In the genomic region with DNA sequence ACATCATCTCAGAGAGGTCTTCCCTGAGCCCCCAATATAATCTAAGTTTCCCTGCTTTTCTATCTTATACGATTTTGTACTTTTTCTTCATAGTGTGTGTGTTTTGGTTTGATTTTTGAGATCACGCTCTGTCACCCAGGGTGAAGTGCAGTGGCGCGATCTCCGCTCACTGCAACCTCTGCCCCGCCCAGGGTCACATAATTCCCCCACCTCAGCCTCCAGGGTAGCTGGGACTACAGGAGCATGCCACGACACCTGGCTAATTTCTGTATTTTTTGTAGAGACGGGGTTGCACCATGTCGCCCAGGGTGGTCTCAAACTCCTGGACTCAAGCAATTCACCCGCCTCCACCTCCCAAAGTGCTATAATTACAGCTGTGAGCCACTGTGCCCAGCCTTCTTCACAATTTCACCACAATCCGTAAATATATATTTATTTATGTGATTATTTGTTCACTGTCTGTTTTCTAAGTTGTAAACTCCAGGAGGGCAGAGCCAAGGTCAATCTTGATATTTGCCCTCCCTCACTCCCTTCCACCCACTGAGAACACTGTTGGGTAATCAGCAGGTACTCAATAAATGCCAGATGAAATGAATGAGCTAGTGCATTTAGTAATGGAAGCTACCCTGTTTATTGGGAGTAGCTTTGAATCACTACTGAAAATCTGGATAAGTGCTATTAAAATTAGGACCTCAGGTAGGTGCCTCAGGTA, we compare ENCODE assay signal across 11 cellular contexts. TPM values are rescaled to one million over a fixed set of nuclear protein-coding genes. Genes with fewer than 3 reads are reported as not detected.
A peak's percentile ranks its signal among the peaks of the same experiment; 100 is the strongest.
DNase-seq lines count a peak whose midpoint lies in the region; ATAC-seq, FAIRE-seq and TF ChIP-seq lines count a peak whose summit lies in the region.
"Had no signal": no experiment of that assay in that cellular context is flagged by ENCODE, and none has a peak within 500 bp of the region (broad histone marks: within the 10 kb centered on the region; RNA-seq: fewer than 3 reads in every experiment).

No MANE protein-coding gene starts in this region.

- POLR2A ChIA-PET in GM12878 (lab: Charles Lee), result interaction anchor here (1.0 to 2.1 kb wide), 3 partner anchors 11 to 25 kb away, joined by 3 to 8 read pairs (median 5); no protein-coding TSS in a partner anchor

- no peak for TF ChIP-seq EP300 in GM12878 (IDR thresholded peaks at IDR 0.05; ENCODE audit: borderline replicate concordance in 1 of 2, control insufficient read depth in 1 of 2, low read depth in 2 of 2, low read length in 2 of 2)

- H3K27me3 ChIP-seq in right atrium auricular region (no peaks in the 10 kb centered on the region), GM12878 (replicated peaks in 1 of 2; ENCODE audit: control insufficient read depth in 2 of 2, insufficient read depth in 2 of 2, low read length in 1 of 2) (no peaks in the 10 kb centered on the region)

- no peak overlapping the region for H3K4me2 ChIP-seq in GM12878 (ENCODE audit: control insufficient read depth, insufficient read depth)

- peaks cover 0 to 30% of the 10 kb centered on the region in 2 donors for H3K4me1 ChIP-seq in right atrium auricular region
- H3K4me1 ChIP-seq in GM12878 (ENCODE audit: control insufficient read depth, insufficient read depth, low read length), result peaks cover 3% of the 10 kb centered on the region; the same call in 1 of the 2 replicates

- in situ Hi-C loops in GM12878 (cut with MboI), result no loop called here

- RAD21 ChIA-PET in GM12878 (lab: Charles Lee; ENCODE audit: unreplicated experiment), result interaction anchor here (0.7 to 1.2 kb wide), 3 partner anchors 22 to 58 kb away, joined by 3 to 7 read pairs (median 3); no protein-coding TSS in a partner anchor

- H3K4me3 ChIP-seq in right atrium auricular region (no peak overlapping the region), GM12878 (no peak overlapping the region)

- H3K9ac ChIP-seq in GM12878 (ENCODE audit: control insufficient read depth, insufficient read depth, low read length), result no peak overlapping the region

- no peak for ATAC-seq in Right ventricle myocardium superior (ENCODE audit: poor library complexity)
- ATAC-seq in GM12878, result no peak
- no peak for ATAC-seq in HG03097 (IDR thresholded peaks at IDR 0.05; ENCODE audit: low FRiP score, unreplicated experiment)
- ATAC-seq in GM18502 (IDR thresholded peaks at IDR 0.05; ENCODE audit: poor library complexity, unreplicated experiment), result no peak

- H3K36me3 Mint-ChIP-seq in mesothelial cell of epicardium, result peaks cover 8% of the 10 kb centered on the region
- H3K36me3 Mint-ChIP-seq: IgD-negative memory B cell had no signal

- peaks cover 24% of the 10 kb centered on the region for H3K79me2 ChIP-seq in GM12878 (ENCODE audit: control insufficient read depth, insufficient read depth, low read length)

- intact Hi-C loops in Right ventricle myocardium superior (cut with DNase I), result no loop called here
- intact Hi-C loops in GM12878 (cut with micrococcal nuclease; ENCODE audit: unreplicated experiment), result no loop called here

- TF ChIP-seq POLR2A in GM12878 (IDR thresholded peaks at IDR 0.05; ENCODE audit: low read depth, low read length), result no peak

- H3K27ac Mint-ChIP-seq in mesothelial cell of epicardium, result peak overlapping the region; percentile 93

- no peak for FAIRE-seq in GM12878 (lab: Jason Lieb, UNC)

- SMC1A ChIA-PET in GM12878 (lab: Charles Lee; ENCODE audit: uncharacterized antibody, unreplicated experiment), result interaction anchor here (1.0 to 4.0 kb wide), 6 partner anchors 10 to 40 kb away, joined by 3 to 22 read pairs (median 6); a partner anchor contains a TSS

- H3K9me3 Mint-ChIP-seq in mesothelial cell of epicardium, result no peaks in the 10 kb centered on the region
- H3K9me3 Mint-ChIP-seq: activated T-helper 2 cell treated with anti-CD3 and anti-CD28 coated beads, Interferon-gamma antibody, Interleukin-2, Interleukin-4, amounts not matched to agents 10 μg/mL and 5 μg/mL and 100 μg/mL, durations not matched to agents 14 hours and 24 hours and 36 hours; IgD-negative memory B cell had no signal

- no peak for TF ChIP-seq CTCF in right atrium auricular region (IDR thresholded peaks at IDR 0.05)
- TF ChIP-seq CTCF in GM12878 (IDR thresholded peaks at IDR 0.05 in 2 of 3, conservative IDR thresholded peaks at IDR 0.05 in 1 of 3; ENCODE audit: control insufficient read depth in 2 of 3, extremely low read depth in 1 of 3, insufficient read depth in 1 of 3, low read depth in 3 of 3, low read length in 3 of 3), result no peak
- TF ChIP-seq CTCF in mesothelial cell of epicardium (IDR thresholded peaks at IDR 0.05; ENCODE audit: unreplicated experiment), result no peak

- peak overlapping the region; percentile 99 for H3K4me3 Mint-ChIP-seq in mesothelial cell of epicardium

- BruUV-seq in GM12878 (replicated peaks; lab: Mats Ljungman, UMichigan), result no TSS peak

- peaks cover 18% of the 10 kb centered on the region for H3K4me1 Mint-ChIP-seq in mesothelial cell of epicardium

- H3K27me3 Mint-ChIP-seq in mesothelial cell of epicardium (ENCODE audit: low read depth), result no peaks in the 10 kb centered on the region
- H3K27me3 Mint-ChIP-seq: IgD-negative memory B cell had no signal

- CTCF ChIA-PET in GM12878 (lab: Yijun Ruan, JAX), result interaction anchor here (1.0 to 2.3 kb wide), 7 partner anchors 14 to 59 kb away, joined by 3 to 8 read pairs (median 3); no protein-coding TSS in a partner anchor

- H3K27ac ChIP-seq in right atrium auricular region (peak overlapping the region; percentile 2 to 75), GM12878 (ENCODE audit: control insufficient read depth, insufficient read depth) (no peak overlapping the region)

- DNase-seq in right atrium auricular region (ENCODE audit: low spot score) (no peak), Right ventricle myocardium superior (no peak), GM12878 (ENCODE audit: low read depth, low spot score) (no peak), mesothelial cell of epicardium (ENCODE audit: low spot score in 2 of 2, unreplicated experiment in 2 of 2) (no peak), nucleus accumbens (lab: John Stamatoyannopoulos, UW) (no peak)
- no peak for DNase-seq in central memory CD4-positive, alpha-beta T cell

- TF ChIP-seq RAD21 in GM12878 (IDR thresholded peaks at IDR 0.05; ENCODE audit: insufficient read depth, low read depth, low read length), result no peak

- WGBS in GM12878 (ENCODE audit: insufficient coverage, insufficient replicate concordance, low lambda C conversion rate, missing lambda C conversion rate), result 59% methylated on average over 11 of the region's 11 CpGs

- H2AFZ ChIP-seq in GM12878 (ENCODE audit: control insufficient read depth, low read depth, low read length), result peak overlapping the region; percentile 96

- H3K36me3 ChIP-seq in right atrium auricular region (peaks cover 6% of the 10 kb centered on the region), GM12878 (ENCODE audit: control insufficient read depth in 2 of 2, insufficient read depth in 2 of 2, low read length in 1 of 2) (peaks cover 3 to 7% of the 10 kb centered on the region in 2 experiments)

- no peaks in the 10 kb centered on the region for H4K20me1 ChIP-seq in GM12878 (ENCODE audit: control insufficient read depth, insufficient read depth)

- H3K9me3 ChIP-seq in right atrium auricular region, result no peaks in the 10 kb centered on the region
- H3K9me3 ChIP-seq in GM12878 (replicated peaks; ENCODE audit: control insufficient read depth, insufficient read depth, low read length), result no peaks in the 10 kb centered on the region

RNA-seq across cellular contexts. Expression of a gene that starts 0.5 kb away (rescaled TPM):
- 10 to 100 TPM in 1 of 2 donors, 1 to 10 TPM in 1; 8.4 to 12.9 TPM for total RNA-seq in right atrium auricular region
- total RNA-seq in Right ventricle myocardium superior, result 7.9 TPM
- total RNA-seq in GM12878 (2013; cell fraction: nucleolus; rRNA removed), result 36.3 and 44.8 TPM in 2 replicates
- total RNA-seq in GM12878 (2014; rRNA removed), result 50.3 and 51.7 TPM in 2 replicates
- total RNA-seq in GM12878 (2014; rRNA removed; fragmentation: Illumina TruSeq; extraction: Trizol), result 63.4 and 72.1 TPM in 2 replicates
- total RNA-seq in GM12878 (2021), result 38.1 and 39.4 TPM in 2 replicates
- 13.4 TPM for polyA plus RNA-seq in GM12878 (2011; ENCODE audit: low read depth)
- 35.5 and 51.2 TPM in 2 replicates for polyA plus RNA-seq in GM12878 (2011; rRNA removed)
- polyA plus RNA-seq in GM12878 (2011; cell fraction: cytosol; rRNA removed), result 19.7 and 20.1 TPM in 2 replicates
- polyA plus RNA-seq in GM12878 (2011; cell fraction: nucleus; rRNA removed), result 17.5 and 24.4 TPM in 2 replicates
- polyA plus RNA-seq in GM12878 (2012), result 13.8 and 20.9 TPM in 2 replicates
- polyA plus RNA-seq in GM12878 (2014; fragmentation: Illumina TruSeq; extraction: Trizol), result 57.5 and 60.4 TPM in 2 replicates
- polyA plus RNA-seq in GM12878 (2014; fragmentation: Nextera tagmentation; extraction: Ambion mirVana), result 10 to 100 TPM; 30.3 to 37.3 TPM
- polyA plus RNA-seq in GM12878 (2014; rRNA removed), result 41.8 and 42.6 TPM in 2 replicates
- 10 to 100 TPM; 63.3 to 64.5 TPM for polyA plus RNA-seq in GM12878 (2016; fragmentation: Nextera tagmentation; extraction: Ambion mirVana)
- 38.5 and 53.4 TPM in 2 replicates for polyA minus RNA-seq in GM12878 (2011; rRNA and poly(A)+ RNA removed)
- polyA minus RNA-seq in GM12878 (2011; cell fraction: cytosol; rRNA and poly(A)+ RNA removed), result 8.0 and 16.4 TPM in 2 replicates
- 9.8 and 16.9 TPM in 2 replicates for polyA minus RNA-seq in GM12878 (2011; cell fraction: nucleus; rRNA and poly(A)+ RNA removed)
- 29.9 to 34.6 TPM (median 31.1 TPM) in 3 replicates for total RNA-seq in mesothelial cell of epicardium

RNA-seq across cellular contexts. Expression of a gene that starts 23.6 kb away (rescaled TPM):
- 10 to 100 TPM; 49.1 to 65.3 TPM for total RNA-seq in right atrium auricular region
- 90.8 TPM for total RNA-seq in Right ventricle myocardium superior
- 115 and 119 TPM in 2 replicates for total RNA-seq in GM12878 (2013; cell fraction: nucleolus; rRNA removed)
- total RNA-seq in GM12878 (2014; rRNA removed), result 31.4 and 32.5 TPM in 2 replicates
- 23.3 and 25.3 TPM in 2 replicates for total RNA-seq in GM12878 (2014; rRNA removed; fragmentation: Illumina TruSeq; extraction: Trizol)
- 49.2 and 51.7 TPM in 2 replicates for total RNA-seq in GM12878 (2021)
- 12.5 TPM for polyA plus RNA-seq in GM12878 (2011; ENCODE audit: low read depth)
- polyA plus RNA-seq in GM12878 (2011; rRNA removed), result 50.4 and 50.8 TPM in 2 replicates
- 71.6 and 81.3 TPM in 2 replicates for polyA plus RNA-seq in GM12878 (2011; cell fraction: cytosol; rRNA removed)
- polyA plus RNA-seq in GM12878 (2011; cell fraction: nucleus; rRNA removed), result 60.5 and 63.6 TPM in 2 replicates
- 23.5 and 29.0 TPM in 2 replicates for polyA plus RNA-seq in GM12878 (2012)
- 40.5 and 40.6 TPM in 2 replicates for polyA plus RNA-seq in GM12878 (2014; fragmentation: Illumina TruSeq; extraction: Trizol)
- polyA plus RNA-seq in GM12878 (2014; fragmentation: Nextera tagmentation; extraction: Ambion mirVana), result 1 to 10 TPM; 5.3 to 8.2 TPM
- 51.3 and 55.2 TPM in 2 replicates for polyA plus RNA-seq in GM12878 (2014; rRNA removed)
- 10 to 100 TPM; 57.7 to 59.8 TPM for polyA plus RNA-seq in GM12878 (2016; fragmentation: Nextera tagmentation; extraction: Ambion mirVana)
- polyA minus RNA-seq in GM12878 (2011; rRNA and poly(A)+ RNA removed), result 52.2 and 73.8 TPM in 2 replicates
- 15.2 and 20.0 TPM in 2 replicates for polyA minus RNA-seq in GM12878 (2011; cell fraction: cytosol; rRNA and poly(A)+ RNA removed)
- polyA minus RNA-seq in GM12878 (2011; cell fraction: nucleus; rRNA and poly(A)+ RNA removed), result 34.6 and 52.5 TPM in 2 replicates
- total RNA-seq in mesothelial cell of epicardium, result 101 to 117 TPM (median 104 TPM) in 3 replicates

RNA-seq across cellular contexts. Expression of a gene that starts 24.0 kb away (rescaled TPM):
- total RNA-seq in right atrium auricular region, result under 1 TPM; 0.11 to 0.20 TPM
- 5.9 TPM for total RNA-seq in Right ventricle myocardium superior
- not detected in 2 replicates for total RNA-seq in GM12878 (2013; cell fraction: nucleolus; rRNA removed)
- total RNA-seq in GM12878 (2014; rRNA removed), result not detected in 2 replicates
- total RNA-seq in GM12878 (2014; rRNA removed; fragmentation: Illumina TruSeq; extraction: Trizol), result not detected in 2 replicates
- total RNA-seq in GM12878 (2021), result not detected in 2 replicates
- 0.01 TPM for polyA plus RNA-seq in GM12878 (2011; ENCODE audit: low read depth)
- polyA plus RNA-seq in GM12878 (2011; rRNA removed), result not detected in 2 replicates
- polyA plus RNA-seq in GM12878 (2011; cell fraction: cytosol; rRNA removed), result not detected in 2 replicates
- polyA plus RNA-seq in GM12878 (2011; cell fraction: nucleus; rRNA removed), result 0.01 TPM in 1 of 2 replicates, not detected in the other
- 0.01 and 0.25 TPM in 2 replicates for polyA plus RNA-seq in GM12878 (2012)
- 0.03 TPM in 1 of 2 replicates, not detected in the other for polyA plus RNA-seq in GM12878 (2014; fragmentation: Illumina TruSeq; extraction: Trizol)
- under 1 TPM; under 0.01 to 0.20 TPM for polyA plus RNA-seq in GM12878 (2014; fragmentation: Nextera tagmentation; extraction: Ambion mirVana)
- 0.01 TPM in 1 of 2 replicates, not detected in the other for polyA plus RNA-seq in GM12878 (2014; rRNA removed)
- under 1 TPM in 1 of 2 experiments, not detected in 1; 0.12 TPM for polyA plus RNA-seq in GM12878 (2016; fragmentation: Nextera tagmentation; extraction: Ambion mirVana)
- polyA minus RNA-seq in GM12878 (2011; rRNA and poly(A)+ RNA removed), result under 0.01 TPM in 1 of 2 replicates, not detected in the other
- not detected in 2 replicates for polyA minus RNA-seq in GM12878 (2011; cell fraction: cytosol; rRNA and poly(A)+ RNA removed)
- not detected in 2 replicates for polyA minus RNA-seq in GM12878 (2011; cell fraction: nucleus; rRNA and poly(A)+ RNA removed)
- total RNA-seq in mesothelial cell of epicardium, result 0.57 to 0.76 TPM (median 0.64 TPM) in 3 replicates

RNA-seq across cellular contexts. Expression of a gene that starts 31.1 kb away (rescaled TPM):
- not detected for total RNA-seq in right atrium auricular region
- total RNA-seq in Right ventricle myocardium superior, result not detected
- not detected in 2 replicates for total RNA-seq in GM12878 (2013; cell fraction: nucleolus; rRNA removed)
- not detected in 2 replicates for total RNA-seq in GM12878 (2014; rRNA removed)
- not detected in 2 replicates for total RNA-seq in GM12878 (2014; rRNA removed; fragmentation: Illumina TruSeq; extraction: Trizol)
- not detected in 2 replicates for total RNA-seq in GM12878 (2021)
- not detected for polyA plus RNA-seq in GM12878 (2011; ENCODE audit: low read depth)
- not detected in 2 replicates for polyA plus RNA-seq in GM12878 (2011; rRNA removed)
- not detected in 2 replicates for polyA plus RNA-seq in GM12878 (2011; cell fraction: cytosol; rRNA removed)
- not detected in 2 replicates for polyA plus RNA-seq in GM12878 (2011; cell fraction: nucleus; rRNA removed)
- not detected in 2 replicates for polyA plus RNA-seq in GM12878 (2012)
- not detected in 2 replicates for polyA plus RNA-seq in GM12878 (2014; fragmentation: Illumina TruSeq; extraction: Trizol)
- not detected for polyA plus RNA-seq in GM12878 (2014; fragmentation: Nextera tagmentation; extraction: Ambion mirVana)
- not detected in 2 replicates for polyA plus RNA-seq in GM12878 (2014; rRNA removed)
- not detected for polyA plus RNA-seq in GM12878 (2016; fragmentation: Nextera tagmentation; extraction: Ambion mirVana)
- polyA minus RNA-seq in GM12878 (2011; rRNA and poly(A)+ RNA removed), result not detected in 2 replicates
- polyA minus RNA-seq in GM12878 (2011; cell fraction: cytosol; rRNA and poly(A)+ RNA removed), result not detected in 2 replicates
- polyA minus RNA-seq in GM12878 (2011; cell fraction: nucleus; rRNA and poly(A)+ RNA removed), result not detected in 2 replicates
- 0.93 TPM in 1 of 3 replicates, not detected in the others for total RNA-seq in mesothelial cell of epicardium
- total RNA-seq: activated T-helper 2 cell treated with anti-CD3 and anti-CD28 coated beads, Interferon-gamma antibody, Interleukin-2, Interleukin-4, amounts not matched to agents 10 μg/mL and 5 μg/mL and 100 μg/mL, durations not matched to agents 14 hours and 24 hours and 36 hours; left cardiac atrium had no signal
- polyA plus RNA-seq: IgD-negative memory B cell had no signal

RNA-seq across cellular contexts. Expression of a gene that starts 41.2 kb away (rescaled TPM):
- total RNA-seq in right atrium auricular region (10 to 100 TPM; 31.8 to 32.2 TPM), Right ventricle myocardium superior (155 TPM), GM12878 (2014; rRNA removed) (not detected in 2 replicates), GM12878 (2014; rRNA removed; fragmentation: Illumina TruSeq; extraction: Trizol) (0.04 and 0.05 TPM in 2 replicates), GM12878 (2021) (0.08 and 0.19 TPM in 2 replicates), mesothelial cell of epicardium (23.4 to 26.9 TPM (median 26.1 TPM) in 3 replicates)
- total RNA-seq in GM12878 (2013; cell fraction: nucleolus; rRNA removed), result not detected in 2 replicates
- polyA plus RNA-seq in GM12878 (2011; ENCODE audit: low read depth), result not detected
- polyA plus RNA-seq in GM12878 (2011; rRNA removed) (not detected in 2 replicates), GM12878 (2014; fragmentation: Illumina TruSeq; extraction: Trizol) (0.01 and 0.11 TPM in 2 replicates), GM12878 (2014; fragmentation: Nextera tagmentation; extraction: Ambion mirVana) (under 1 TPM in 1 of 2 experiments, not detected in 1; 0.02 TPM), GM12878 (2014; rRNA removed) (0.05 TPM in 1 of 2 replicates, not detected in the other), GM12878 (2016; fragmentation: Nextera tagmentation; extraction: Ambion mirVana) (not detected)
- polyA plus RNA-seq in GM12878 (2011; cell fraction: cytosol; rRNA removed), result not detected in 2 replicates
- polyA plus RNA-seq in GM12878 (2011; cell fraction: nucleus; rRNA removed), result 0.01 TPM in 1 of 2 replicates, not detected in the other
- polyA plus RNA-seq in GM12878 (2012), result 0.06 and 0.07 TPM in 2 replicates
- polyA minus RNA-seq in GM12878 (2011; rRNA and poly(A)+ RNA removed), result not detected in 2 replicates
- not detected in 2 replicates for polyA minus RNA-seq in GM12878 (2011; cell fraction: cytosol; rRNA and poly(A)+ RNA removed)
- not detected in 2 replicates for polyA minus RNA-seq in GM12878 (2011; cell fraction: nucleus; rRNA and poly(A)+ RNA removed)
